Comparison of ENCODE assay signal across 27 cellular contexts in genomic region chr11:69994810-69995209, GRCh38.
"Had no signal": no experiment of that assay in that cellular context is flagged by ENCODE, and none has a peak within 500 bp of the region (broad histone marks: within the 10 kb centered on the region; RNA-seq: fewer than 3 reads in every experiment).

No MANE protein-coding gene starts in this region.

- H3K36me3 ChIP-seq: ascending aorta, cardiac muscle cell had no signal

- H3K27ac ChIP-seq: ascending aorta, cardiac muscle cell, VCaP had no signal

- DNase-seq: activated B cell treated with CpG ODN at 0.5 μM for 24 hours; activated CD4-positive, alpha-beta memory T cell treated with anti-CD3 and anti-CD28 coated beads for 36 hours; activated CD4-positive, alpha-beta T cell treated with anti-CD3 and anti-CD28 coated beads for 4 hours; activated CD4-positive, alpha-beta T cell treated with anti-CD3 and anti-CD28 coated beads, Interleukin-2, amount 10 ng/mL, durations not matched to agents 24 days and 14 days; activated CD4-positive, alpha-beta T cell treated with anti-CD3 and anti-CD28 coated beads, Interleukin-2, amount 50 U/mL, for 1 hour; activated CD4-positive, alpha-beta T cell treated with anti-CD3 and anti-CD28 coated beads, Interleukin-2, amount 50 U/mL, for 4 hours; activated CD4-positive, CD25-positive, alpha-beta regulatory T cell treated with anti-CD3 and anti-CD28 coated beads, Interleukin-2, amount 50 U/mL, for 72 hours; activated CD8-positive, alpha-beta memory T cell treated with anti-CD3 and anti-CD28 coated beads, Interleukin-2, amount 50 U/mL, for 4 hours; activated CD8-positive, alpha-beta T cell treated with anti-CD3 and anti-CD28 coated beads for 36 hours; activated effector memory CD4-positive, alpha-beta T cell treated with Interleukin-2 at 50 U/mL for 16 hours; activated gamma-delta T cell; activated naive CD4-positive, alpha-beta T cell treated with anti-CD3 and anti-CD28 coated beads, Interleukin-2, amount 10 ng/mL, durations not matched to agents 7 days and 5 days; activated naive CD4-positive, alpha-beta T cell treated with Interleukin-2 at 50 U/mL for 16 hours; activated naive CD8-positive, alpha-beta T cell treated with anti-CD3 and anti-CD28 coated beads, Interleukin-2, amount 10 ng/mL, durations not matched to agents 7 days and 5 days; activated naive CD8-positive, alpha-beta T cell treated with anti-CD3 and anti-CD28 coated beads, Interleukin-2, amount 50 U/mL, for 24 hours; activated T-cell treated with anti-CD3 and anti-CD28 coated beads for 4 hours; activated T-cell treated with anti-CD3 and anti-CD28 coated beads, Interleukin-2, amount 50 U/mL, for 1 hour; activated T-cell treated with anti-CD3 and anti-CD28 coated beads, Interleukin-2, amount 50 U/mL, for 4 hours; activated T-cell treated with anti-CD3 and anti-CD28 coated beads, Interleukin-2, amount 50 U/mL, for 72 hours; amygdala; anterior cingulate cortex; caudate nucleus; cerebellar nuclear complex; T-helper 9 cell had no signal

- H3K9me3 ChIP-seq: ascending aorta had no signal

- H3K27me3 ChIP-seq: ascending aorta had no signal

- ATAC-seq: activated CD8-positive, alpha-beta T cell treated with anti-CD3 and anti-CD28 coated beads for 36 hours; activated naive CD8-positive, alpha-beta T cell treated with anti-CD3 and anti-CD28 coated beads, Interleukin-2, amount 50 U/mL, for 24 hours; activated T-cell treated with anti-CD3 and anti-CD28 coated beads, Interleukin-2, amount 50 U/mL, for 4 hours; activated T-cell treated with anti-CD3 and anti-CD28 coated beads, Interleukin-2, amount 50 U/mL, for 72 hours had no signal

- H3K4me3 ChIP-seq: ascending aorta, cardiac muscle cell had no signal
